1 cellular context compared by ENCODE assay signal in genomic region chr3:25962255-25962654, GRCh38.
TF ChIP-seq lines count a peak whose summit lies in the region.

No MANE protein-coding gene starts in this region.

TF ChIP-seq in WTC11, 78 proteins besides CTCF, POLR2A, EP300 and RAD21 (continued from another document):
- no peak for TF ChIP-seq MAX (CRISPR knock-in tag; IDR thresholded peaks at IDR 0.05)
- TF ChIP-seq GRHL2 (CRISPR knock-in tag; IDR thresholded peaks at IDR 0.05; ENCODE audit: insufficient replicate concordance, severe bottlenecking): no peak
